In the genomic region with DNA sequence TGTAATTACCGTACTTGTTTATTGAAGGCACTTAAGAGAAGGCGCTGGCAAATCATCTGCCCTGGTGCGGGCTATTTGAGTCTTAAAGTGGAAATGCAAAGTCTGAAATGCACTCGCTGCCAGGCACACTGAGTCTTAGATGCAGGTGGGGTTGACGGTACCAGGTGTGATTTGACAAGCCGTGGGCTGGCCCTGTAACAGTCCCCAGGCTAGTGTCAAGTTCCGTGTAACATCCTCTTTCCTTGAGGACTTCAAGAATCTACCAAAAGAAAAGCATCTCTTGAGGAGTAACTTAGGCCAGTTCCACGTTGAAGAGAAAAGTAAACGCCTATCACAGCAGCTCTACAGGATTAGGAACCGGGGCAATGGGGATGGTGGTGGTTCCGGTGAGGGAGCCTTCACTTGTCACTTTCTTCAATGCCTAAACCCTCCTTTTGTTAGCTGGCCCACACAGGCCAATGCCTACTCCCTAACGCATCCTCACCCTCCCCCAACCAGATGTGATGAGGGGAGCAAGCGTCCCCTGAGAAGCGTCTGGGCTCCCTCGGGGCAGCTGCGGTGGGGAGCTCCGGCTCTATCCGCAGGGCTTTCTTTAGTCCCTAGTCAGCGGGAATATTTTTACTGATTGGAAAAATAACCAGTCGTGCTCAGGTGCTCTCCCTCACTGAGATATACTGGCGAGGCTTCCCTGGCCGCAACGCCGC, we compare ENCODE assay signal across 8 cellular contexts. TPM values are rescaled to one million over a fixed set of nuclear protein-coding genes. Genes with fewer than 3 reads are reported as not detected.
DNase-seq lines count a peak whose midpoint lies in the region; ATAC-seq lines count a peak whose summit lies in the region.

No MANE protein-coding gene starts in this region.

- no peaks in the 10 kb centered on the region for H3K27me3 Mint-ChIP-seq in activated naive CD8-positive, alpha-beta T cell treated with anti-CD3 and anti-CD28 coated beads for 36 hours
- H3K27me3 Mint-ChIP-seq in stimulated activated memory B cell treated with anti-CD40 and anti-IgM and Interleukin-4, amounts not matched to agents 10 μg/mL and 1 μg/mL and 100 μg/mL, for 72 hours, result no peaks in the 10 kb centered on the region

- H3K27ac ChIP-seq in HUES64 (ENCODE audit: low read depth, low read length), result peak overlapping the region; percentile 100

- peaks cover 12% of the 10 kb centered on the region; the same call in 1 of the 2 replicates for H3K4me1 ChIP-seq in HUES64 (ENCODE audit: insufficient read depth, low read length)

- peak overlapping the region; percentile 94 for H3K4me3 ChIP-seq in HUES64 (ENCODE audit: low read length)
- peak overlapping the region; percentile 99 for H3K4me3 ChIP-seq in iPS-11a (ENCODE audit: low read depth, low read length)

- peaks cover 41% of the 10 kb centered on the region for H3K4me1 Mint-ChIP-seq in activated naive CD8-positive, alpha-beta T cell treated with anti-CD3 and anti-CD28 coated beads for 36 hours
- peaks cover 31% of the 10 kb centered on the region for H3K4me1 Mint-ChIP-seq in stimulated activated memory B cell treated with anti-CD40 and anti-IgM and Interleukin-4, amounts not matched to agents 10 μg/mL and 1 μg/mL and 100 μg/mL, for 72 hours

- no peaks in the 10 kb centered on the region for H3K9me3 Mint-ChIP-seq in activated naive CD8-positive, alpha-beta T cell treated with anti-CD3 and anti-CD28 coated beads for 36 hours
- no peaks in the 10 kb centered on the region for H3K9me3 Mint-ChIP-seq in stimulated activated memory B cell treated with anti-CD40 and anti-IgM and Interleukin-4, amounts not matched to agents 10 μg/mL and 1 μg/mL and 100 μg/mL, for 72 hours

- no peaks in the 10 kb centered on the region for H3K27me3 ChIP-seq in HUES64 (ENCODE audit: insufficient read depth, low read length)

- DNase-seq in NCI-H1436 (lab: John Stamatoyannopoulos, UW), result peak; percentile 66
- DNase-seq in NCI-H1436 treated with DMSO at 0.1 percent for 48 hours (lab: John Stamatoyannopoulos, UW), result no peak
- DNase-seq in activated naive CD8-positive, alpha-beta T cell treated with anti-CD3 and anti-CD28 coated beads for 36 hours, result no peak
- no peak for DNase-seq in stimulated activated CD4-positive, alpha-beta T cell treated with anti-CD3 and anti-CD28 coated beads, Interleukin-2, amount 100 ng/mL, for 48 hours

- peak; percentile 25 for ATAC-seq in GM21529 (IDR thresholded peaks at IDR 0.05; ENCODE audit: unreplicated experiment)
- peak; percentile 70 for ATAC-seq in stimulated activated memory B cell treated with anti-CD40 and anti-IgM and Interleukin-4, amounts not matched to agents 10 μg/mL and 1 μg/mL and 100 μg/mL, for 72 hours

- peak overlapping the region; percentile 92 for H3K4me3 Mint-ChIP-seq in activated naive CD8-positive, alpha-beta T cell treated with anti-CD3 and anti-CD28 coated beads for 36 hours
- peak overlapping the region; percentile 90 for H3K4me3 Mint-ChIP-seq in stimulated activated memory B cell treated with anti-CD40 and anti-IgM and Interleukin-4, amounts not matched to agents 10 μg/mL and 1 μg/mL and 100 μg/mL, for 72 hours

- H3K9ac ChIP-seq in HUES64 (ENCODE audit: low read depth, low read length), result peak overlapping the region; percentile 65

- H3K36me3 ChIP-seq in HUES64 (ENCODE audit: insufficient read depth, low read length), result no peaks in the 10 kb centered on the region

- whole genome bisulfite sequencing in HUES64, result 6% methylated on average over 24 of the region's 24 CpGs

- H3K27ac Mint-ChIP-seq in activated naive CD8-positive, alpha-beta T cell treated with anti-CD3 and anti-CD28 coated beads for 36 hours, result peak overlapping the region; percentile 97
- H3K27ac Mint-ChIP-seq in stimulated activated memory B cell treated with anti-CD40 and anti-IgM and Interleukin-4, amounts not matched to agents 10 μg/mL and 1 μg/mL and 100 μg/mL, for 72 hours, result peak overlapping the region; percentile 91

- H3K36me3 Mint-ChIP-seq in activated naive CD8-positive, alpha-beta T cell treated with anti-CD3 and anti-CD28 coated beads for 36 hours, result peaks cover 14% of the 10 kb centered on the region
- peaks cover 4% of the 10 kb centered on the region for H3K36me3 Mint-ChIP-seq in stimulated activated memory B cell treated with anti-CD40 and anti-IgM and Interleukin-4, amounts not matched to agents 10 μg/mL and 1 μg/mL and 100 μg/mL, for 72 hours

- no peaks in the 10 kb centered on the region for H3K9me3 ChIP-seq in HUES64 (ENCODE audit: insufficient read depth, low read depth, low read length)

RNA-seq across cellular contexts. Expression of gene UGP2, which starts 1.5 kb away (rescaled TPM):
- polyA plus RNA-seq in HUES64 (2013, experiment 1 of 2), result 378 TPM
- 401 TPM for polyA plus RNA-seq in HUES64 (2013, experiment 2 of 2)
- total RNA-seq in activated naive CD8-positive, alpha-beta T cell treated with anti-CD3 and anti-CD28 coated beads for 36 hours, result 10 to 100 TPM; 70.0 to 71.5 TPM
